Comparison of ENCODE assay signal across 1 cellular context in the genomic region with DNA sequence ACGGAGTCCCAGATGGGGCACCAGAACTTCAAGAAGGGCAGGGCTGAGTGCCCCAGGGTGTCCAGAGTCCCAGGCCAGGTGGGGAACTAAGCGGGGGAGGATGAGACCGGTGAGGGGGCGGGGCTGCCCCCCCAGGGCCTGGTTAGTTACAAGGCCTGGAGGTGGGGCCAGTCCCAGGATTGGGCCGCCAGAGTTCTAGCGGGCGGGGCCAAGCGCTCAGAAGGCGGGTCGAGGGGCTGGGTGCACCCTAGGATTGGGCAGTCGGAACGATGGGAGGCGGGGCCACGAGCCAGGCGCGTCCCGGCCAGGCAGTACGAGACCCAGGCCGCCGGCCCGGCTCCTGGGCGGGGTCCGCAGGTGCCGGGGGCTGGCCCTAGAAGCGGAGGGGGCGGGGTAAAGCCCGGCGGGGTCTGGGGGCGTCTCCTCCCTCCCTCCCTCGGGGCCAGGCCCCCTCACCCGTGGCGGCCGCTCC.
TF ChIP-seq lines count a peak whose summit lies in the region.

No MANE protein-coding gene starts in this region.

TF ChIP-seq in H1, 55 proteins besides CTCF, POLR2A, EP300 and RAD21:
- TF ChIP-seq KDM5A (IDR thresholded peaks at IDR 0.05; ENCODE audit: low read length) (no peak), TAF1 (IDR thresholded peaks at IDR 0.05; ENCODE audit: low read depth, low read length) (peak; percentile 38), ATF3 (IDR thresholded peaks at IDR 0.05; ENCODE audit: insufficient read depth, low read depth, low read length) (no peak), CHD7 (IDR thresholded peaks at IDR 0.05; ENCODE audit: insufficient replicate concordance, low read length) (no peak), E2F6 (IDR thresholded peaks at IDR 0.05) (no peak), TEAD4 (IDR thresholded peaks at IDR 0.05; ENCODE audit: low read depth, low read length) (no peak), SIN3A (conservative IDR thresholded peaks at IDR 0.05 in 1 of 2, IDR thresholded peaks at IDR 0.05 in 1 of 2; ENCODE audit: low read depth in 1 of 2, low read length in 2 of 2) (peak; percentile 13 to 25; a peak in 1 of 4 replicates), TAF7 (optimal IDR thresholded peaks at IDR 0.05; ENCODE audit: borderline replicate concordance, low read depth, low read length) (no peak), CHD2 (IDR thresholded peaks at IDR 0.05; ENCODE audit: low read length) (peak; percentile 12; the same call in 1 of the 2 replicates), TCF12 (IDR thresholded peaks at IDR 0.05; ENCODE audit: low read depth, low read length) (no peak), FOSL1 (IDR thresholded peaks at IDR 0.05; ENCODE audit: insufficient read depth, low read depth, low read length) (no peak), JUND (IDR thresholded peaks at IDR 0.05; ENCODE audit: low read length) (no peak), CBX8 (IDR thresholded peaks at IDR 0.05; ENCODE audit: borderline replicate concordance, low read depth, low read length) (no peak), CTBP2 (IDR thresholded peaks at IDR 0.05; ENCODE audit: borderline replicate concordance, insufficient read depth, insufficient read length, low read length) (no peak), ASH2L (IDR thresholded peaks at IDR 0.05; ENCODE audit: low read length) (no peak), HDAC2 (IDR thresholded peaks at IDR 0.05; ENCODE audit: borderline replicate concordance in 1 of 2, low read depth in 2 of 2, low read length in 2 of 2) (no peak), BRCA1 (IDR thresholded peaks at IDR 0.05; ENCODE audit: low read depth, low read length) (no peak), GTF2F1 (IDR thresholded peaks at IDR 0.05; ENCODE audit: borderline replicate concordance, low read depth, low read length) (no peak), SAP30 (IDR thresholded peaks at IDR 0.05; ENCODE audit: insufficient read depth, insufficient replicate concordance, low read length) (no peak), BCL11A (IDR thresholded peaks at IDR 0.05; ENCODE audit: low read depth in 2 of 2, low read length in 2 of 2) (no peak), EGR1 (IDR thresholded peaks at IDR 0.05; ENCODE audit: borderline replicate concordance, low read depth, low read length) (peak; percentile 88; the same call in 1 of the 2 replicates), SIRT6 (IDR thresholded peaks at IDR 0.05; ENCODE audit: low read length) (no peak), CEBPB (IDR thresholded peaks at IDR 0.05; ENCODE audit: low read depth, low read length) (no peak), SP1 (IDR thresholded peaks at IDR 0.05; ENCODE audit: low read depth, low read length) (peak; percentile 86; the same call in 1 of the 2 replicates), RXRA (IDR thresholded peaks at IDR 0.05; ENCODE audit: insufficient read depth, low read depth, low read length) (no peak), POU5F1 (IDR thresholded peaks at IDR 0.05; ENCODE audit: low read depth, low read length) (no peak)
